ENCODE assay signal across 21 cellular contexts in the genomic region with DNA sequence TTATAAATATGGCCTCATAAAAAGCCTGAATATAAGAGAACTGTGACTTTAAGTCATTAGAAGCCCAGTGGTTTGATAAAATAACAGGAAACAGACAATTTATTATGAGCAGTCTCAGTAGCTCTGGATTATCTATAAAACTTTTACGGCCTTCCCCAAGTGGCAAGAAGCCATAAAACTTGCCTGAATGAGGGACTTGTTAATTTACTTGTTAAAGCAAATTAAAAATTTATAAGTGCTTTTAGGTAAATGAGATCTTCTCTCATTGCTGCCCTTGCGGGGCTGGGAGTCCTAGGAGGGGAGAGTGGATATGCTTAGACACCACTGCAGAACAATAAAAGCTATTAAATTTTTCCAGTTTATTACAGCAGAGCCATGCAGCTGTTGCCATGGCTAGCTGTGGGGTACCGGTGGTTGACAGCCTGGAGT.
DNase-seq lines count a peak whose midpoint lies in the region; TF ChIP-seq lines count a peak whose summit lies in the region.
"Had no signal": no experiment of that assay in that cellular context is flagged by ENCODE, and none has a peak within 500 bp of the region (broad histone marks: within the 10 kb centered on the region; RNA-seq: fewer than 3 reads in every experiment).

No MANE protein-coding gene starts in this region.

- H3K9me3 ChIP-seq in left ventricle myocardium inferior (replicated peaks) (no peaks in the 10 kb centered on the region), adrenal gland (replicated peaks in 1 of 3) (no peaks in the 10 kb centered on the region), skeletal muscle satellite cell (replicated peaks; ENCODE audit: low read length) (no peaks in the 10 kb centered on the region), colonic mucosa (no peaks in the 10 kb centered on the region)
- H3K9me3 ChIP-seq: breast epithelium, lower lobe of right lung, pancreas, spleen, thoracic aorta had no signal

- H3K27me3 ChIP-seq in left ventricle myocardium inferior (ENCODE audit: low read depth) (no peaks in the 10 kb centered on the region), adrenal gland (no peaks in the 10 kb centered on the region), skeletal muscle satellite cell (ENCODE audit: control insufficient read depth, insufficient read depth, low read length) (no peaks in the 10 kb centered on the region), colonic mucosa (no peaks in the 10 kb centered on the region)
- H3K27me3 ChIP-seq: breast epithelium, dorsolateral prefrontal cortex, pancreas, spleen had no signal

- H3K27ac ChIP-seq in left ventricle myocardium inferior (replicated peaks) (peak overlapping the region; percentile 5), adrenal gland (peak overlapping the region in 3 of 5 donors; percentile 24 to 79 (median 73)), colonic mucosa (no peak overlapping the region)
- H3K27ac ChIP-seq: breast epithelium, dorsolateral prefrontal cortex, lower lobe of right lung, pancreas, spleen had no signal

- 23 to 29% (median 25%) methylated on average over 3 of the region's 3 CpGs for WGBS in adrenal gland, 4 donors

- TF ChIP-seq CTCF in left ventricle myocardium inferior (IDR thresholded peaks at IDR 0.05; ENCODE audit: borderline replicate concordance) = no peak
- TF ChIP-seq CTCF in adrenal gland (IDR thresholded peaks at IDR 0.05) = no peak
- no peak for TF ChIP-seq CTCF in colonic mucosa (IDR thresholded peaks at IDR 0.05)

- DNase-seq in left ventricle myocardium inferior (no peak), cardiac septum (ENCODE audit: low spot score) (no peak), NCI-H1436 (lab: John Stamatoyannopoulos, UW) (peak; percentile 26), adrenal gland (peak in 1 of 7 donors; percentile 3), anterior cingulate cortex (lab: John Stamatoyannopoulos, UW) (no peak), colonic mucosa (no peak), C1 segment of cervical spinal cord (lab: John Stamatoyannopoulos, UW) (no peak)
- DNase-seq: activated T-cell treated with anti-CD3 and anti-CD28 coated beads for 4 hours, dorsolateral prefrontal cortex, erythroblast, GDM1, IMR-90, lower lobe of right lung, NCI-H524 treated with DMSO at 0.1 percent for 48 hours, pancreas, spleen, SW 1271 had no signal

- H3K4me1 ChIP-seq in left ventricle myocardium inferior (peaks cover 40% of the 10 kb centered on the region), adrenal gland (replicated peaks in 1 of 2) (peaks cover 20 to 32% of the 10 kb centered on the region in 2 donors), skeletal muscle satellite cell (ENCODE audit: control insufficient read depth, insufficient read depth, low read length) (peaks cover 26% of the 10 kb centered on the region), colonic mucosa (no peaks in the 10 kb centered on the region)
- H3K4me1 ChIP-seq: lower lobe of right lung had no signal

- no peak overlapping the region for H3K4me3 ChIP-seq in left ventricle myocardium inferior
- no peak overlapping the region for H3K4me3 ChIP-seq in adrenal gland
- no peak overlapping the region for H3K4me3 ChIP-seq in skeletal muscle satellite cell (ENCODE audit: low read length)
- no peak overlapping the region for H3K4me3 ChIP-seq in colonic mucosa
- H3K4me3 ChIP-seq: breast epithelium, dorsolateral prefrontal cortex, GM12878, lower lobe of right lung, pancreas, spleen had no signal

- H3K4me2 ChIP-seq in skeletal muscle satellite cell (ENCODE audit: low read length) = peak overlapping the region; percentile 28

- H3K36me3 ChIP-seq in left ventricle myocardium inferior = no peaks in the 10 kb centered on the region
- no peaks in the 10 kb centered on the region for H3K36me3 ChIP-seq in adrenal gland (replicated peaks in 1 of 2)
- no peaks in the 10 kb centered on the region for H3K36me3 ChIP-seq in skeletal muscle satellite cell (ENCODE audit: insufficient read depth, low read length)
- no peaks in the 10 kb centered on the region for H3K36me3 ChIP-seq in colonic mucosa
- H3K36me3 ChIP-seq: breast epithelium, lower lobe of right lung, pancreas, spleen, thoracic aorta had no signal

- TF ChIP-seq POLR2A in adrenal gland (IDR thresholded peaks at IDR 0.05) = no peak

- H3K9ac ChIP-seq in skeletal muscle satellite cell (ENCODE audit: low read depth, low read length) (no peak overlapping the region), colonic mucosa (ENCODE audit: low read depth in 2 of 2, low read length in 2 of 2) (no peak overlapping the region)

- intact Hi-C loops in left ventricle myocardium inferior (cut with micrococcal nuclease) (no loop called here), cardiac septum (cut with DNase I) (no loop called here), adrenal gland (cut with DNase I) (no loop called here), colonic mucosa (cut with DNase I) (no loop called here)
